2 cellular contexts compared by ENCODE assay signal in the genomic region with DNA sequence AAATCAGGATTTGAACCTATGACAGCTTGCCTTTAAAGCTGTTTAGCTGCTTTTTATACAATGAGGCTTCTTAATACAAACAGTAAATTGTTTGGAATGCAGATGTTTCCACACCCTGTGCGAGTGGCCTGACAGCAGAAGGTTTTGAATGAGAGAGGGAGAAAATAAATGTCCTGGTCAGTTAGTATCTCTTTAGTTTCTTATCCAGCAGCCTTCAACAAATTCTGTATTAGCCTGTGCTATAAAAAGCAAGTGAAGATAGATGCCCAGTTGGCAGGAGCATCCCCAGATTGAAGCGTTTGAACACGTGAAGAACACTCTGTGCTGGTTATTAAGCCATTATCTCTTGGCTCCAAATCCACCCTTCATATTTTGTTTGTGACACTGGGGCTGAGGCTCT.
TF ChIP-seq lines count a peak whose summit lies in the region.

No MANE protein-coding gene starts in this region.

TF ChIP-seq in liver, 16 proteins besides CTCF, POLR2A, EP300 and RAD21 (continued from another document):
- TF ChIP-seq MAX (IDR thresholded peaks at IDR 0.05) (no peak), FOXA1 (IDR thresholded peaks at IDR 0.05) (no peak), REST (IDR thresholded peaks at IDR 0.05) (no peak)

TF ChIP-seq in HepG2, 621 proteins besides CTCF, POLR2A, EP300 and RAD21 (continued from another document):
- TF ChIP-seq, protein P1, sequence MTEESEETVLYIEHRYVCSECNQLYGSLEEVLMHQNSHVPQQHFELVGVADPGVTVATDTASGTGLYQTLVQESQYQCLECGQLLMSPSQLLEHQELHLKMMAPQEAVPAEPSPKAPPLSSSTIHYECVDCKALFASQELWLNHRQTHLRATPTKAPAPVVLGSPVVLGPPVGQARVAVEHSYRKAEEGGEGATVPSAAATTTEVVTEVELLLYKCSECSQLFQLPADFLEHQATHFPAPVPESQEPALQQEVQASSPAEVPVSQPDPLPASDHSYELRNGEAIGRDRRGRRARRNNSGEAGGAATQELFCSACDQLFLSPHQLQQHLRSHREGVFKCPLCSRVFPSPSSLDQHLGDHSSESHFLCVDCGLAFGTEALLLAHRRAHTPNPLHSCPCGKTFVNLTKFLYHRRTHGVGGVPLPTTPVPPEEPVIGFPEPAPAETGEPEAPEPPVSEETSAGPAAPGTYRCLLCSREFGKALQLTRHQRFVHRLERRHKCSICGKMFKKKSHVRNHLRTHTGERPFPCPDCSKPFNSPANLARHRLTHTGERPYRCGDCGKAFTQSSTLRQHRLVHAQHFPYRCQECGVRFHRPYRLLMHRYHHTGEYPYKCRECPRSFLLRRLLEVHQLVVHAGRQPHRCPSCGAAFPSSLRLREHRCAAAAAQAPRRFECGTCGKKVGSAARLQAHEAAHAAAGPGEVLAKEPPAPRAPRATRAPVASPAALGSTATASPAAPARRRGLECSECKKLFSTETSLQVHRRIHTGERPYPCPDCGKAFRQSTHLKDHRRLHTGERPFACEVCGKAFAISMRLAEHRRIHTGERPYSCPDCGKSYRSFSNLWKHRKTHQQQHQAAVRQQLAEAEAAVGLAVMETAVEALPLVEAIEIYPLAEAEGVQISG (CRISPR knock-in tag; IDR thresholded peaks at IDR 0.05), result no peak
- no peak for TF ChIP-seq ZNF773 (CRISPR knock-in tag; IDR thresholded peaks at IDR 0.05; ENCODE audit: borderline replicate concordance)
- no peak for TF ChIP-seq ZNF558 (CRISPR knock-in tag; IDR thresholded peaks at IDR 0.05; ENCODE audit: borderline replicate concordance)
- TF ChIP-seq MYPOP (CRISPR knock-in tag; IDR thresholded peaks at IDR 0.05), result no peak
- TF ChIP-seq NFKBIZ (CRISPR knock-in tag; IDR thresholded peaks at IDR 0.05), result no peak
- TF ChIP-seq ZNF564 (CRISPR knock-in tag; IDR thresholded peaks at IDR 0.05), result no peak
- no peak for TF ChIP-seq ZNF629 (CRISPR knock-in tag; conservative IDR thresholded peaks at IDR 0.05)
- no peak for TF ChIP-seq PHF5A (CRISPR knock-in tag; IDR thresholded peaks at IDR 0.05; ENCODE audit: low read depth, unreplicated experiment)
